In genomic region chr4:53705151-53705764, GRCh38 we compare ENCODE assay signal across 18 cellular contexts.
DNase-seq lines count a peak whose midpoint lies in the region; ATAC-seq, FAIRE-seq and TF ChIP-seq lines count a peak whose summit lies in the region.
"Had no signal": no experiment of that assay in that cellular context is flagged by ENCODE, and none has a peak within 500 bp of the region (broad histone marks: within the 10 kb centered on the region; RNA-seq: fewer than 3 reads in every experiment).

No MANE protein-coding gene starts in this region.

- H3K27ac ChIP-seq in H1 (ENCODE audit: low read depth, low read length) = no peak overlapping the region
- peak overlapping the region in 1 of 12 donors; percentile 22 for H3K27ac ChIP-seq in heart left ventricle
- H3K27ac ChIP-seq: skin epidermis had no signal

- ATAC-seq in GM19025 (IDR thresholded peaks at IDR 0.05; ENCODE audit: low read depth, unreplicated experiment) = peak; percentile 24
- peak; percentile 41 for ATAC-seq in HG02885 (IDR thresholded peaks at IDR 0.05; ENCODE audit: poor library complexity, unreplicated experiment)
- ATAC-seq in activated CD4-positive, alpha-beta T cell treated with anti-CD3 and anti-CD28 coated beads for 36 hours = no peak
- ATAC-seq in heart left ventricle = no peak
- ATAC-seq: SK-N-SH treated with all-trans-retinoic acid at 6 μM for 48 hours had no signal

- TF ChIP-seq CTCF in H1 (IDR thresholded peaks at IDR 0.05; ENCODE audit: control extremely low read depth in 1 of 3, insufficient read depth in 1 of 3, low read depth in 1 of 3, low read length in 3 of 3) = no peak
- no peak for TF ChIP-seq CTCF in heart left ventricle (IDR thresholded peaks at IDR 0.05)

- H3K4me3 Mint-ChIP-seq in activated CD4-positive, alpha-beta T cell treated with anti-CD3 and anti-CD28 coated beads for 36 hours = no peak overlapping the region
- H3K4me3 Mint-ChIP-seq: H9 had no signal

- FAIRE-seq in H1 (lab: Jason Lieb, UNC) = no peak
- FAIRE-seq: astrocyte had no signal

- no peak overlapping the region for H3K4ac ChIP-seq in H1 (replicated peaks; ENCODE audit: insufficient read length, low read depth, low read length)

- no peaks in the 10 kb centered on the region for H3K23me2 ChIP-seq in H1 (ENCODE audit: low read depth, low read length)

- H2BK5ac ChIP-seq in H1 (ENCODE audit: low read depth, low read length) = no peak overlapping the region

- no peak overlapping the region for H3K4me2 ChIP-seq in H1 (ENCODE audit: insufficient read depth in 1 of 2, low read depth in 2 of 2, low read length in 2 of 2)

- H4K91ac ChIP-seq in H1 (replicated peaks; ENCODE audit: insufficient read length, low read length) = no peak overlapping the region

- no peak overlapping the region for H2BK12ac ChIP-seq in H1 (ENCODE audit: low read depth, low read length)

- POLR2A ChIA-PET in H1 (lab: Charles Lee; ENCODE audit: partially characterized antibody) = no interaction called here
- POLR2A ChIA-PET in activated CD4-positive, alpha-beta T cell treated with anti-CD3 and anti-CD28 coated beads for 36 hours (lab: Charles Lee) = interaction anchor here (0.6 kb wide), 1 partner anchor 812 kb away, joined by 3 read pairs; no protein-coding TSS in a partner anchor

- H3K36me3 Mint-ChIP-seq in activated CD4-positive, alpha-beta T cell treated with anti-CD3 and anti-CD28 coated beads for 36 hours (ENCODE audit: low read depth) = no peaks in the 10 kb centered on the region
- H3K36me3 Mint-ChIP-seq: IgD-negative memory B cell had no signal

- intact Hi-C loops in activated CD4-positive, alpha-beta T cell treated with anti-CD3 and anti-CD28 coated beads for 36 hours (cut with DNase I, micrococcal nuclease) = no loop called here
- intact Hi-C loops in heart left ventricle (cut with DNase I) = loop anchor here in 9 of 10 donors (5.0 to 10.0 kb wide), 9 partner anchors 48 to 527 kb away; partner anchors contain the start of genes PDGFRA (in 3 of the 9) and CHIC2 (in 1 of the 9)

- H3K4me1 ChIP-seq in H1 (replicated peaks in 1 of 4; ENCODE audit: control insufficient read depth in 3 of 4, insufficient read depth in 4 of 4, low read length in 3 of 4) (peaks cover 0 to 10% (median 3%) of the 10 kb centered on the region in 4 experiments; a peak in 5 of 7 replicates), heart left ventricle (peaks cover 6 to 40% (median 25%) of the 10 kb centered on the region in 12 donors)

- H3K18ac ChIP-seq in H1 (ENCODE audit: extremely low read depth, low read length) = no peak overlapping the region

- no peak overlapping the region for H4K8ac ChIP-seq in H1 (ENCODE audit: extremely low read depth, insufficient read depth, low read length)

- H3K79me1 ChIP-seq in H1 (ENCODE audit: low read depth, low read length) = no peaks in the 10 kb centered on the region

- no peaks in the 10 kb centered on the region for H3K9me3 Mint-ChIP-seq in activated CD4-positive, alpha-beta T cell treated with anti-CD3 and anti-CD28 coated beads for 36 hours (ENCODE audit: low read depth)
- H3K9me3 Mint-ChIP-seq: H9, IgD-negative memory B cell had no signal

- TF ChIP-seq POLR2A in H1 (IDR thresholded peaks at IDR 0.05; ENCODE audit: control extremely low read depth in 1 of 2, low read depth in 2 of 2, low read length in 2 of 2) (no peak), heart left ventricle (IDR thresholded peaks at IDR 0.05) (no peak)

- H3K27ac Mint-ChIP-seq in activated CD4-positive, alpha-beta T cell treated with anti-CD3 and anti-CD28 coated beads for 36 hours = no peak overlapping the region
- H3K27ac Mint-ChIP-seq: H9 had no signal

- H3K27me3 ChIP-seq in H1 (replicated peaks in 1 of 4; ENCODE audit: control insufficient read depth in 3 of 4, extremely low read depth in 1 of 4, insufficient read depth in 3 of 4, low read length in 3 of 4) = no peaks in the 10 kb centered on the region
- no peaks in the 10 kb centered on the region for H3K27me3 ChIP-seq in heart left ventricle

- H3K79me2 ChIP-seq in H1 (ENCODE audit: control insufficient read depth in 1 of 2, insufficient read depth in 2 of 2, low read length in 2 of 2) = no peaks in the 10 kb centered on the region

- DNase-seq in DMS53 (lab: John Stamatoyannopoulos, UW) (peak; percentile 29), H1 (ENCODE audit: low read depth in 1 of 2, low spot score in 2 of 2) (no peak), 8988T (no peak), heart left ventricle (no peak), AG08395 (ENCODE audit: low spot score) (no peak)
- no peak for DNase-seq in activated CD4-positive, alpha-beta T cell treated with anti-CD3 and anti-CD28 coated beads for 36 hours
- DNase-seq: activated gamma-delta T cell treated with Interleukin-2 at 50 U/mL for 16 hours, dorsolateral prefrontal cortex, H9, NCI-H1105 treated with DMSO at 0.1 percent for 48 hours, NCI-H2227 treated with DMSO at 0.1 percent for 48 hours, occipital lobe had no signal

- H3K23ac ChIP-seq in H1 (ENCODE audit: insufficient read length) = no peak overlapping the region

- no peak overlapping the region for H2BK20ac ChIP-seq in H1 (ENCODE audit: low read length)

- H2BK120ac ChIP-seq in H1 (replicated peaks; ENCODE audit: low read depth, low read length) = no peak overlapping the region

- H4K5ac ChIP-seq in H1 (ENCODE audit: insufficient read length, low read depth, low read length) = no peak overlapping the region

- no peaks in the 10 kb centered on the region for H3K36me3 ChIP-seq in H1 (ENCODE audit: control insufficient read depth in 2 of 4, insufficient read depth in 4 of 4, low read length in 3 of 4)
- H3K36me3 ChIP-seq in heart left ventricle = no peaks in the 10 kb centered on the region

- 0 out of 2 replicates have a peak overlapping the region, but pooled peaks have one; percentile 18 for H2AFZ ChIP-seq in H1 (ENCODE audit: low read length)

- 96% methylated on average over 3 of the region's 3 CpGs; no CpG with 5 or more reads in 1 of the 2 experiments for WGBS in H1 (ENCODE audit: extremely low coverage in 1 of 2, insufficient coverage in 1 of 2, insufficient read length in 1 of 2, insufficient replicate concordance in 2 of 2, low coverage in 1 of 2, low lambda C conversion rate in 2 of 2, missing lambda C conversion rate in 1 of 2), 2 experiments
- 67 to 88% (median 82%) methylated on average over 3 of the region's 3 CpGs for WGBS in heart left ventricle, 4 donors

- H4K20me1 ChIP-seq in H1 (replicated peaks in 1 of 2; ENCODE audit: control insufficient read depth in 1 of 2, insufficient read depth in 2 of 2, low read length in 2 of 2) = no peaks in the 10 kb centered on the region

- CTCF ChIA-PET in H1 (lab: Charles Lee; ENCODE audit: partially characterized antibody) = interaction anchor here (0.6 to 3.0 kb wide), 15 partner anchors 9 to 529 kb away, joined by 3 to 17 read pairs (median 5); no protein-coding TSS in a partner anchor
- CTCF ChIA-PET in activated CD4-positive, alpha-beta T cell treated with anti-CD3 and anti-CD28 coated beads for 36 hours (lab: Charles Lee) = interaction anchor here (1.8 kb wide), 1 partner anchor 11 kb away, joined by 5 read pairs; no protein-coding TSS in a partner anchor

- H3K4me3 ChIP-seq in H1 (ENCODE audit: extremely low read depth in 1 of 4, insufficient read depth in 2 of 4, low read depth in 3 of 4, low read length in 4 of 4) (no peak overlapping the region), heart left ventricle (no peak overlapping the region)
- H3K4me3 ChIP-seq: dorsolateral prefrontal cortex, skin epidermis had no signal

- H2BK15ac ChIP-seq in H1 (ENCODE audit: low read length) = no peak overlapping the region

- H3K9me3 ChIP-seq in H1 (ENCODE audit: insufficient read depth in 2 of 2, low read depth in 1 of 2, low read length in 1 of 2) (no peaks in the 10 kb centered on the region), heart left ventricle (peaks cover 0 to 5% (median 0%) of the 10 kb centered on the region in 12 donors)

- no peak for TF ChIP-seq RAD21 in H1 (IDR thresholded peaks at IDR 0.05 in 1 of 2, conservative IDR thresholded peaks at IDR 0.05 in 1 of 2; ENCODE audit: low read depth in 2 of 2, low read length in 2 of 2)

- H3K4me1 Mint-ChIP-seq in activated CD4-positive, alpha-beta T cell treated with anti-CD3 and anti-CD28 coated beads for 36 hours = peaks cover 13% of the 10 kb centered on the region

- no peak overlapping the region for H2AK5ac ChIP-seq in H1 (ENCODE audit: low read depth, low read length)

- no peak overlapping the region for H3K14ac ChIP-seq in H1 (ENCODE audit: insufficient read length)

- H3K27me3 Mint-ChIP-seq in activated CD4-positive, alpha-beta T cell treated with anti-CD3 and anti-CD28 coated beads for 36 hours = peaks cover 24% of the 10 kb centered on the region

- H3K56ac ChIP-seq in H1 (replicated peaks; ENCODE audit: insufficient read length, low read depth, low read length) = no peak overlapping the region

- no peak for TF ChIP-seq EP300 in H1 (IDR thresholded peaks at IDR 0.05; ENCODE audit: borderline replicate concordance in 1 of 2, low read depth in 2 of 2, low read length in 2 of 2)

- H3K9ac ChIP-seq in H1 (replicated peaks in 1 of 4; ENCODE audit: extremely low read depth in 1 of 4, low read depth in 3 of 4, low read length in 3 of 4) = no peak overlapping the region

TF ChIP-seq in H1, 55 proteins besides CTCF, POLR2A, EP300 and RAD21 (continues in another document):
- TF ChIP-seq SIN3A (conservative IDR thresholded peaks at IDR 0.05 in 1 of 2, IDR thresholded peaks at IDR 0.05 in 1 of 2; ENCODE audit: low read depth in 1 of 2, low read length in 2 of 2) = no peak
- TF ChIP-seq SP1 (IDR thresholded peaks at IDR 0.05; ENCODE audit: low read depth, low read length) = no peak
- no peak for TF ChIP-seq SP2 (IDR thresholded peaks at IDR 0.05; ENCODE audit: low read length)
- no peak for TF ChIP-seq EGR1 (IDR thresholded peaks at IDR 0.05; ENCODE audit: borderline replicate concordance, low read depth, low read length)
- no peak for TF ChIP-seq GABPA (IDR thresholded peaks at IDR 0.05; ENCODE audit: borderline replicate concordance, insufficient read depth, low read length)
- TF ChIP-seq TCF12 (IDR thresholded peaks at IDR 0.05; ENCODE audit: low read depth, low read length) = no peak
- no peak for TF ChIP-seq ATF3 (IDR thresholded peaks at IDR 0.05; ENCODE audit: insufficient read depth, low read depth, low read length)
- no peak for TF ChIP-seq TEAD4 (IDR thresholded peaks at IDR 0.05; ENCODE audit: low read depth, low read length)
- no peak for TF ChIP-seq KDM1A (IDR thresholded peaks at IDR 0.05; ENCODE audit: borderline replicate concordance, low read length)
- TF ChIP-seq YY1 (IDR thresholded peaks at IDR 0.05; ENCODE audit: low read depth, low read length) = no peak
- TF ChIP-seq CEBPB (IDR thresholded peaks at IDR 0.05; ENCODE audit: low read depth, low read length) = no peak
- no peak for TF ChIP-seq KDM4A (IDR thresholded peaks at IDR 0.05; ENCODE audit: low read depth, low read length, severe bottlenecking)
- no peak for TF ChIP-seq JUND (IDR thresholded peaks at IDR 0.05; ENCODE audit: low read length)
- TF ChIP-seq NANOG (IDR thresholded peaks at IDR 0.05; ENCODE audit: insufficient read depth, low read depth, low read length, poor library complexity, severe bottlenecking) = no peak

Comparison
In these comparisons a context has a peak if more than half of its experiments do, and no peak if none do; other contexts are left out.
1. ATAC-seq: peak in GM19025 (single experiment) and HG02885 (single experiment); none in activated CD4-positive, alpha-beta T cell treated with anti-CD3 and anti-CD28 coated beads for 36 hours (single experiment) and heart left ventricle (0 of 4).
2. intact Hi-C loops: an anchor here in heart left ventricle (5.0 to 10.0 kb wide); none called in activated CD4-positive, alpha-beta T cell treated with anti-CD3 and anti-CD28 coated beads for 36 hours.